11 cellular contexts compared by ENCODE assay signal in genomic region chr10:125035136-125035535, GRCh38.
DNase-seq lines count a peak whose midpoint lies in the region; TF ChIP-seq lines count a peak whose summit lies in the region.
"Had no signal": no experiment of that assay in that cellular context is flagged by ENCODE, and none has a peak within 500 bp of the region (broad histone marks: within the 10 kb centered on the region; RNA-seq: fewer than 3 reads in every experiment).

No MANE protein-coding gene starts in this region.

- TF ChIP-seq CTCF in HFF-Myc (IDR thresholded peaks at IDR 0.05; ENCODE audit: low read depth, low read length, missing control alignments) (no peak), type B pancreatic cell (conservative IDR thresholded peaks at IDR 0.05) (no peak), neural progenitor cell (IDR thresholded peaks at IDR 0.05) (no peak)

- no peak overlapping the region for H3K4me3 Mint-ChIP-seq in type B pancreatic cell
- H3K4me3 Mint-ChIP-seq in neural progenitor cell, result no peak overlapping the region
- H3K4me3 Mint-ChIP-seq: activated T-cell treated with anti-CD3 and anti-CD28 coated beads, Interleukin-2, amount 50 U/mL, for 72 hours had no signal

- H3K4me2 ChIP-seq in neural progenitor cell, result no peak overlapping the region

- H4K20me1 ChIP-seq in neural progenitor cell (ENCODE audit: low read depth), result peaks cover 97% of the 10 kb centered on the region

- H3K79me2 ChIP-seq in neural progenitor cell (ENCODE audit: low read depth), result peaks cover 98% of the 10 kb centered on the region

- peaks cover 1% of the 10 kb centered on the region for H3F3A ChIP-seq in neural progenitor cell (ENCODE audit: low read depth)

- H3K9ac ChIP-seq in neural progenitor cell, result no peak overlapping the region

- H3K36me3 ChIP-seq in neural progenitor cell, result no peaks in the 10 kb centered on the region

- peak overlapping the region; percentile 4; the same call in 1 of the 2 replicates for H3K4me3 ChIP-seq in HFF-Myc (replicated peaks; ENCODE audit: low read depth, low read length)
- no peak overlapping the region for H3K4me3 ChIP-seq in neural progenitor cell

- H3K27me3 Mint-ChIP-seq in type B pancreatic cell, result no peaks in the 10 kb centered on the region
- H3K27me3 Mint-ChIP-seq in neural progenitor cell (ENCODE audit: insufficient read depth, low read depth), result peaks cover 3% of the 10 kb centered on the region

- H3K27ac Mint-ChIP-seq in type B pancreatic cell (peak overlapping the region; percentile 24), neural progenitor cell (no peak overlapping the region)
- H3K27ac Mint-ChIP-seq: activated T-cell treated with anti-CD3 and anti-CD28 coated beads, Interleukin-2, amount 50 U/mL, for 72 hours had no signal

- H3K27ac ChIP-seq in neural progenitor cell, result no peak overlapping the region

- H3K27me3 ChIP-seq in neural progenitor cell, result no peaks in the 10 kb centered on the region

- H2AFZ ChIP-seq in neural progenitor cell (replicated peaks), result no peak overlapping the region

- H3K4me1 Mint-ChIP-seq in type B pancreatic cell (ENCODE audit: unreplicated experiment), result peaks cover 59% of the 10 kb centered on the region
- H3K4me1 Mint-ChIP-seq in neural progenitor cell, result peaks cover 31% of the 10 kb centered on the region

- peak; percentile 53 for DNase-seq in HFF-Myc (ENCODE audit: extremely low read depth, low read depth)
- peak; percentile 92 for DNase-seq in amniotic epithelial cell (ENCODE audit: low read depth)
- DNase-seq in glomerular visceral epithelial cell (ENCODE audit: extremely low spot score), result peak; percentile 83
- no peak for DNase-seq in type B pancreatic cell (ENCODE audit: extremely low spot score, unreplicated experiment)
- DNase-seq in neural progenitor cell (ENCODE audit: low spot score), result no peak
- no peak for DNase-seq in GDM1 (lab: John Stamatoyannopoulos, UW)
- DNase-seq in NCI-H82 treated with DMSO at 0.1 percent for 48 hours (lab: John Stamatoyannopoulos, UW; ENCODE audit: unreplicated experiment), result no peak
- DNase-seq: activated T-cell treated with anti-CD3 and anti-CD28 coated beads, Interleukin-2, amount 50 U/mL, for 72 hours; effector CD8-positive, alpha-beta T cell; NCI-H524 treated with DMSO at 0.1 percent for 48 hours; T-helper 9 cell had no signal

- no peaks in the 10 kb centered on the region for H3K9me3 ChIP-seq in neural progenitor cell (ENCODE audit: low read depth)

- H3K4me1 ChIP-seq in neural progenitor cell, result no peaks in the 10 kb centered on the region

- H3K9me3 Mint-ChIP-seq in type B pancreatic cell (no peaks in the 10 kb centered on the region), neural progenitor cell (no peaks in the 10 kb centered on the region)
- H3K9me3 Mint-ChIP-seq: activated T-cell treated with anti-CD3 and anti-CD28 coated beads, Interleukin-2, amount 50 U/mL, for 72 hours had no signal

- H3K36me3 Mint-ChIP-seq in type B pancreatic cell, result peaks cover 29% of the 10 kb centered on the region
- H3K36me3 Mint-ChIP-seq in neural progenitor cell, result peaks cover 18% of the 10 kb centered on the region

Comparison
In these comparisons a context has a peak if more than half of its experiments do, and no peak if none do; other contexts are left out.
1. DNase-seq: peak in HFF-Myc (single experiment), amniotic epithelial cell (single experiment) and glomerular visceral epithelial cell (single experiment); none in type B pancreatic cell (single experiment), neural progenitor cell (single experiment), GDM1 (single experiment) and NCI-H82 treated with DMSO at 0.1 percent for 48 hours (single experiment).